Comparison of ENCODE assay signal across 1 cellular context in the genomic region with DNA sequence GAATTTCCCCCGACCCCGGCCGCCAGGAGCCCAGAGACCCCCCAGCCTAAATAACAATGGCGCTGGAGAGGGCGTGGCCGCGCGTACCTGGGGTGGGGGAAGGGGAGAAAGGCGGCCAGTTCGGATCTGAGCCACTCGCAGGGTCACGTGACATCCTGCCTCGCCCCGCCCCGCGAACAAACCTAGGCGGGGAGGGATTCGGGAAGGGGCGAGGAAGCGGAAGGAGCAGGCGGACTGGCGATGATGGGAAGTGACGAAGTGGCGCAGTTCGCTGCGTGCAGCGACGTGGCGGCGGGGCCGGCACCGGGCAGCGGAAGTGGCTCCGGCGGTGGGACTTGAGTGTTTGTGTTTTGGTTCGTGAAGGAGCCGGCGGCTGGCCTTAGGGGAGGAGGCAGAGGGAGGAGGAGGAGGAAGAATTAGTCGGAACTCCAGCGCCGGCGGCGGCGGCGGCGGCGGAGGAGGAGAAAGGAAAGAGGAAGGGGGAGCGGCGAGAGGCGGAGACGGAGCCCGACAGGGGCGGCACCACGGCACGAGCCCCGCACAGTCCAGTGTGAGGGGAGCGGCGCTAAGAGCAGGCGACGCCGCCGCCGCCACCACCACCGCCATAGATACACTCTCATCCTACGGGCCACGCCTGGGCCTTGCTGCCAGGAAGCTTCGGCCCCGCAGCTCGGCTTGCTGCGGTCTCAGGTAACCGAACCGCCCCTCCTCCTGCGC.
TF ChIP-seq lines count a peak whose summit lies in the region.

A gene with protein sequence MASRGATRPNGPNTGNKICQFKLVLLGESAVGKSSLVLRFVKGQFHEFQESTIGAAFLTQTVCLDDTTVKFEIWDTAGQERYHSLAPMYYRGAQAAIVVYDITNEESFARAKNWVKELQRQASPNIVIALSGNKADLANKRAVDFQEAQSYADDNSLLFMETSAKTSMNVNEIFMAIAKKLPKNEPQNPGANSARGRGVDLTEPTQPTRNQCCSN (plus strand): TSS at position 266 of the 717 bp plus-strand sequence. CDS start 3,802 bp downstream, outside the sequence.

TF ChIP-seq in HepG2, 621 proteins besides CTCF, POLR2A, EP300 and RAD21 (continued from another document and continues in another):
- TF ChIP-seq, protein P1, sequence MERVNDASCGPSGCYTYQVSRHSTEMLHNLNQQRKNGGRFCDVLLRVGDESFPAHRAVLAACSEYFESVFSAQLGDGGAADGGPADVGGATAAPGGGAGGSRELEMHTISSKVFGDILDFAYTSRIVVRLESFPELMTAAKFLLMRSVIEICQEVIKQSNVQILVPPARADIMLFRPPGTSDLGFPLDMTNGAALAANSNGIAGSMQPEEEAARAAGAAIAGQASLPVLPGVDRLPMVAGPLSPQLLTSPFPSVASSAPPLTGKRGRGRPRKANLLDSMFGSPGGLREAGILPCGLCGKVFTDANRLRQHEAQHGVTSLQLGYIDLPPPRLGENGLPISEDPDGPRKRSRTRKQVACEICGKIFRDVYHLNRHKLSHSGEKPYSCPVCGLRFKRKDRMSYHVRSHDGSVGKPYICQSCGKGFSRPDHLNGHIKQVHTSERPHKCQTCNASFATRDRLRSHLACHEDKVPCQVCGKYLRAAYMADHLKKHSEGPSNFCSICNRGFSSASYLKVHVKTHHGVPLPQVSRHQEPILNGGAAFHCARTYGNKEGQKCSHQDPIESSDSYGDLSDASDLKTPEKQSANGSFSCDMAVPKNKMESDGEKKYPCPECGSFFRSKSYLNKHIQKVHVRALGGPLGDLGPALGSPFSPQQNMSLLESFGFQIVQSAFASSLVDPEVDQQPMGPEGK (CRISPR knock-in tag; IDR thresholded peaks at IDR 0.05) = peak; percentile 94
- TF ChIP-seq ZNF747 (CRISPR knock-in tag; IDR thresholded peaks at IDR 0.05; ENCODE audit: borderline replicate concordance) (no peak; the same call in 1 of the 2 replicates), NR2F1 (CRISPR knock-in tag; IDR thresholded peaks at IDR 0.05) (no peak), NONO (IDR thresholded peaks at IDR 0.05) (no peak), NONO (CRISPR knock-in tag; conservative IDR thresholded peaks at IDR 0.05) (peak; percentile 93), RFX1 (IDR thresholded peaks at IDR 0.05) (no peak), ZNF605 (CRISPR knock-in tag; IDR thresholded peaks at IDR 0.05) (no peak), ISX (CRISPR knock-in tag; conservative IDR thresholded peaks at IDR 0.05) (no peak), GFI1 (CRISPR knock-in tag; IDR thresholded peaks at IDR 0.05; ENCODE audit: borderline replicate concordance) (no peak), NFIC (IDR thresholded peaks at IDR 0.05; ENCODE audit: low read length) (no peak), RAD51 (IDR thresholded peaks at IDR 0.05; ENCODE audit: borderline replicate concordance) (peak; percentile 98), ZNF256 (CRISPR knock-in tag; conservative IDR thresholded peaks at IDR 0.05) (no peak), SKI (IDR thresholded peaks at IDR 0.05; ENCODE audit: partially characterized antibody) (peak; percentile 26), ZNF331 (CRISPR knock-in tag; IDR thresholded peaks at IDR 0.05) (peak; percentile 34; the same call in 1 of the 2 replicates), ZNF180 (CRISPR knock-in tag; IDR thresholded peaks at IDR 0.05; ENCODE audit: borderline replicate concordance, low read depth) (no peak), TAF1 (CRISPR knock-in tag; IDR thresholded peaks at IDR 0.05) (peak; percentile 68), MYNN (CRISPR knock-in tag; IDR thresholded peaks at IDR 0.05; ENCODE audit: low read depth) (no peak)
- TF ChIP-seq, protein P2, sequence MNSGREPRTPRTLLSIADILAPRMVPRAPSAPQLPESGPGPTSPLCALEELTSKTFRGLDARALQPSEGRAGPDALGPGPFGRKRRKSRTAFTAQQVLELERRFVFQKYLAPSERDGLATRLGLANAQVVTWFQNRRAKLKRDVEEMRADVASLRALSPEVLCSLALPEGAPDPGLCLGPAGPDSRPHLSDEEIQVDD (CRISPR knock-in tag; IDR thresholded peaks at IDR 0.05; ENCODE audit: borderline replicate concordance) = 0 out of 2 replicates have a peak, but pooled peaks have one; percentile 54
- TF ChIP-seq, protein P3, sequence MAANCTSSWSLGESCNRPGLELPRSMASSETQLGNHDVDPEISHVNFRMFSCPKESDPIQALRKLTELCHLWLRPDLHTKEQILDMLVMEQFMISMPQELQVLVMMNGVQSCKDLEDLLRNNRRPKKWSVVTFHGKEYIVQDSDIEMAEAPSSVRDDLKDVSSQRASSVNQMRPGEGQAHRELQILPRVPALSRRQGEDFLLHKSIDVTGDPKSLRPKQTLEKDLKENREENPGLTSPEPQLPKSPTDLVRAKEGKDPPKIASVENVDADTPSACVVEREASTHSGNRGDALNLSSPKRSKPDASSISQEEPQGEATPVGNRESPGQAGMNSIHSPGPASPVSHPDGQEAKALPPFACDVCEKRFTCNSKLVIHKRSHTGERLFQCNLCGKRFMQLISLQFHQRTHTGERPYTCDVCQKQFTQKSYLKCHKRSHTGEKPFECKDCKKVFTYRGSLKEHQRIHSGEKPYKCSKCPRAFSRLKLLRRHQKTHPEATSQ (CRISPR knock-in tag; IDR thresholded peaks at IDR 0.05; ENCODE audit: borderline replicate concordance) = no peak; the same call in 1 of the 2 replicates
- TF ChIP-seq, protein P4, sequence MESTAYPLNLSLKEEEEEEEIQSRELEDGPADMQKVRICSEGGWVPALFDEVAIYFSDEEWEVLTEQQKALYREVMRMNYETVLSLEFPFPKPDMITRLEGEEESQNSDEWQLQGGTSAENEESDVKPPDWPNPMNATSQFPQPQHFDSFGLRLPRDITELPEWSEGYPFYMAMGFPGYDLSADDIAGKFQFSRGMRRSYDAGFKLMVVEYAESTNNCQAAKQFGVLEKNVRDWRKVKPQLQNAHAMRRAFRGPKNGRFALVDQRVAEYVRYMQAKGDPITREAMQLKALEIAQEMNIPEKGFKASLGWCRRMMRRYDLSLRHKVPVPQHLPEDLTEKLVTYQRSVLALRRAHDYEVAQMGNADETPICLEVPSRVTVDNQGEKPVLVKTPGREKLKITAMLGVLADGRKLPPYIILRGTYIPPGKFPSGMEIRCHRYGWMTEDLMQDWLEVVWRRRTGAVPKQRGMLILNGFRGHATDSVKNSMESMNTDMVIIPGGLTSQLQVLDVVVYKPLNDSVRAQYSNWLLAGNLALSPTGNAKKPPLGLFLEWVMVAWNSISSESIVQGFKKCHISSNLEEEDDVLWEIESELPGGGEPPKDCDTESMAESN (CRISPR knock-in tag; conservative IDR thresholded peaks at IDR 0.05) = 0 out of 2 replicates have a peak, but pooled peaks have one; percentile 63
- TF ChIP-seq, protein P5, sequence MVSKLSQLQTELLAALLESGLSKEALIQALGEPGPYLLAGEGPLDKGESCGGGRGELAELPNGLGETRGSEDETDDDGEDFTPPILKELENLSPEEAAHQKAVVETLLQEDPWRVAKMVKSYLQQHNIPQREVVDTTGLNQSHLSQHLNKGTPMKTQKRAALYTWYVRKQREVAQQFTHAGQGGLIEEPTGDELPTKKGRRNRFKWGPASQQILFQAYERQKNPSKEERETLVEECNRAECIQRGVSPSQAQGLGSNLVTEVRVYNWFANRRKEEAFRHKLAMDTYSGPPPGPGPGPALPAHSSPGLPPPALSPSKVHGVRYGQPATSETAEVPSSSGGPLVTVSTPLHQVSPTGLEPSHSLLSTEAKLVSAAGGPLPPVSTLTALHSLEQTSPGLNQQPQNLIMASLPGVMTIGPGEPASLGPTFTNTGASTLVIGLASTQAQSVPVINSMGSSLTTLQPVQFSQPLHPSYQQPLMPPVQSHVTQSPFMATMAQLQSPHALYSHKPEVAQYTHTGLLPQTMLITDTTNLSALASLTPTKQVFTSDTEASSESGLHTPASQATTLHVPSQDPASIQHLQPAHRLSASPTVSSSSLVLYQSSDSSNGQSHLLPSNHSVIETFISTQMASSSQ (IDR thresholded peaks at IDR 0.05; ENCODE audit: low read depth) = no peak
- TF ChIP-seq, protein P5 (CRISPR knock-in tag; IDR thresholded peaks at IDR 0.05; ENCODE audit: borderline replicate concordance) = no peak
- TF ChIP-seq, protein P6, sequence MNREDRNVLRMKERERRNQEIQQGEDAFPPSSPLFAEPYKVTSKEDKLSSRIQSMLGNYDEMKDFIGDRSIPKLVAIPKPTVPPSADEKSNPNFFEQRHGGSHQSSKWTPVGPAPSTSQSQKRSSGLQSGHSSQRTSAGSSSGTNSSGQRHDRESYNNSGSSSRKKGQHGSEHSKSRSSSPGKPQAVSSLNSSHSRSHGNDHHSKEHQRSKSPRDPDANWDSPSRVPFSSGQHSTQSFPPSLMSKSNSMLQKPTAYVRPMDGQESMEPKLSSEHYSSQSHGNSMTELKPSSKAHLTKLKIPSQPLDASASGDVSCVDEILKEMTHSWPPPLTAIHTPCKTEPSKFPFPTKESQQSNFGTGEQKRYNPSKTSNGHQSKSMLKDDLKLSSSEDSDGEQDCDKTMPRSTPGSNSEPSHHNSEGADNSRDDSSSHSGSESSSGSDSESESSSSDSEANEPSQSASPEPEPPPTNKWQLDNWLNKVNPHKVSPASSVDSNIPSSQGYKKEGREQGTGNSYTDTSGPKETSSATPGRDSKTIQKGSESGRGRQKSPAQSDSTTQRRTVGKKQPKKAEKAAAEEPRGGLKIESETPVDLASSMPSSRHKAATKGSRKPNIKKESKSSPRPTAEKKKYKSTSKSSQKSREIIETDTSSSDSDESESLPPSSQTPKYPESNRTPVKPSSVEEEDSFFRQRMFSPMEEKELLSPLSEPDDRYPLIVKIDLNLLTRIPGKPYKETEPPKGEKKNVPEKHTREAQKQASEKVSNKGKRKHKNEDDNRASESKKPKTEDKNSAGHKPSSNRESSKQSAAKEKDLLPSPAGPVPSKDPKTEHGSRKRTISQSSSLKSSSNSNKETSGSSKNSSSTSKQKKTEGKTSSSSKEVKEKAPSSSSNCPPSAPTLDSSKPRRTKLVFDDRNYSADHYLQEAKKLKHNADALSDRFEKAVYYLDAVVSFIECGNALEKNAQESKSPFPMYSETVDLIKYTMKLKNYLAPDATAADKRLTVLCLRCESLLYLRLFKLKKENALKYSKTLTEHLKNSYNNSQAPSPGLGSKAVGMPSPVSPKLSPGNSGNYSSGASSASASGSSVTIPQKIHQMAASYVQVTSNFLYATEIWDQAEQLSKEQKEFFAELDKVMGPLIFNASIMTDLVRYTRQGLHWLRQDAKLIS (CRISPR knock-in tag; IDR thresholded peaks at IDR 0.05) = no peak
- TF ChIP-seq, protein P7, sequence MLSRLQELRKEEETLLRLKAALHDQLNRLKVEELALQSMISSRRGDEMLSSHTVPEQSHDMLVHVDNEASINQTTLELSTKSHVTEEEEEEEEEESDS (CRISPR knock-in tag; IDR thresholded peaks at IDR 0.05; ENCODE audit: borderline replicate concordance) = no peak
- TF ChIP-seq, protein P8, sequence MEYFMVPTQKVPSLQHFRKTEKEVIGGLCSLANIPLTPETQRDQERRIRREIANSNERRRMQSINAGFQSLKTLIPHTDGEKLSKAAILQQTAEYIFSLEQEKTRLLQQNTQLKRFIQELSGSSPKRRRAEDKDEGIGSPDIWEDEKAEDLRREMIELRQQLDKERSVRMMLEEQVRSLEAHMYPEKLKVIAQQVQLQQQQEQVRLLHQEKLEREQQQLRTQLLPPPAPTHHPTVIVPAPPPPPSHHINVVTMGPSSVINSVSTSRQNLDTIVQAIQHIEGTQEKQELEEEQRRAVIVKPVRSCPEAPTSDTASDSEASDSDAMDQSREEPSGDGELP (IDR thresholded peaks at IDR 0.05; ENCODE audit: borderline replicate concordance, low read depth) = peak; percentile 43; the same call in 1 of the 2 replicates
- TF ChIP-seq, protein P9, sequence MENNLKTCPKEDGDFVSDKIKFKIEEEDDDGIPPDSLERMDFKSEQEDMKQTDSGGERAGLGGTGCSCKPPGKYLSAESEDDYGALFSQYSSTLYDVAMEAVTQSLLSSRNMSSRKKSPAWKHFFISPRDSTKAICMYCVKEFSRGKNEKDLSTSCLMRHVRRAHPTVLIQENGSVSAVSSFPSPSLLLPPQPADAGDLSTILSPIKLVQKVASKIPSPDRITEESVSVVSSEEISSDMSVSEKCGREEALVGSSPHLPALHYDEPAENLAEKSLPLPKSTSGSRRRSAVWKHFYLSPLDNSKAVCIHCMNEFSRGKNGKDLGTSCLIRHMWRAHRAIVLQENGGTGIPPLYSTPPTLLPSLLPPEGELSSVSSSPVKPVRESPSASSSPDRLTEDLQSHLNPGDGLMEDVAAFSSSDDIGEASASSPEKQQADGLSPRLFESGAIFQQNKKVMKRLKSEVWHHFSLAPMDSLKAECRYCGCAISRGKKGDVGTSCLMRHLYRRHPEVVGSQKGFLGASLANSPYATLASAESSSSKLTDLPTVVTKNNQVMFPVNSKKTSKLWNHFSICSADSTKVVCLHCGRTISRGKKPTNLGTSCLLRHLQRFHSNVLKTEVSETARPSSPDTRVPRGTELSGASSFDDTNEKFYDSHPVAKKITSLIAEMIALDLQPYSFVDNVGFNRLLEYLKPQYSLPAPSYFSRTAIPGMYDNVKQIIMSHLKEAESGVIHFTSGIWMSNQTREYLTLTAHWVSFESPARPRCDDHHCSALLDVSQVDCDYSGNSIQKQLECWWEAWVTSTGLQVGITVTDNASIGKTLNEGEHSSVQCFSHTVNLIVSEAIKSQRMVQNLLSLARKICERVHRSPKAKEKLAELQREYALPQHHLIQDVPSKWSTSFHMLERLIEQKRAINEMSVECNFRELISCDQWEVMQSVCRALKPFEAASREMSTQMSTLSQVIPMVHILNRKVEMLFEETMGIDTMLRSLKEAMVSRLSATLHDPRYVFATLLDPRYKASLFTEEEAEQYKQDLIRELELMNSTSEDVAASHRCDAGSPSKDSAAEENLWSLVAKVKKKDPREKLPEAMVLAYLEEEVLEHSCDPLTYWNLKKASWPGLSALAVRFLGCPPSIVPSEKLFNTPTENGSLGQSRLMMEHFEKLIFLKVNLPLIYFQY (CRISPR knock-in tag; IDR thresholded peaks at IDR 0.05; ENCODE audit: borderline replicate concordance) = no peak
- TF ChIP-seq, protein P10, sequence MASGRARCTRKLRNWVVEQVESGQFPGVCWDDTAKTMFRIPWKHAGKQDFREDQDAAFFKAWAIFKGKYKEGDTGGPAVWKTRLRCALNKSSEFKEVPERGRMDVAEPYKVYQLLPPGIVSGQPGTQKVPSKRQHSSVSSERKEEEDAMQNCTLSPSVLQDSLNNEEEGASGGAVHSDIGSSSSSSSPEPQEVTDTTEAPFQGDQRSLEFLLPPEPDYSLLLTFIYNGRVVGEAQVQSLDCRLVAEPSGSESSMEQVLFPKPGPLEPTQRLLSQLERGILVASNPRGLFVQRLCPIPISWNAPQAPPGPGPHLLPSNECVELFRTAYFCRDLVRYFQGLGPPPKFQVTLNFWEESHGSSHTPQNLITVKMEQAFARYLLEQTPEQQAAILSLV (CRISPR knock-in tag; IDR thresholded peaks at IDR 0.05; ENCODE audit: borderline replicate concordance) = peak; percentile 49; the same call in 1 of the 2 replicates
